In genomic region chr2:43488737-43489136, GRCh38 we compare ENCODE assay signal across 17 cellular contexts.
DNase-seq lines count a peak whose midpoint lies in the region; ATAC-seq and TF ChIP-seq lines count a peak whose summit lies in the region.
"Had no signal": no experiment of that assay in that cellular context is flagged by ENCODE, and none has a peak within 500 bp of the region (broad histone marks: within the 10 kb centered on the region; RNA-seq: fewer than 3 reads in every experiment).

No MANE protein-coding gene starts in this region.

- ATAC-seq in RWPE2 (ENCODE audit: low read depth), result peak; percentile 42; the same call in 1 of the 3 replicates
- ATAC-seq: CD8-positive, alpha-beta T cell; GM12878; HepG2 had no signal

- H3K9me3 ChIP-seq in RWPE2 (ENCODE audit: severe bottlenecking), result no peaks in the 10 kb centered on the region
- H3K9me3 ChIP-seq: BLaER1 treated with 17β-estradiol and CSF1 and Interleukin-3, amounts not matched to agents 10 nM and 100 nM had no signal

- POLR2A ChIA-PET in HEK293T (lab: Yijun Ruan, JAX), result no interaction called here
- POLR2A ChIA-PET in activated CD4-positive, alpha-beta T cell treated with anti-CD3 and anti-CD28 coated beads, Interleukin-2, amount 10 ng/mL, durations not matched to agents 7 days and 5 days (lab: Charles Lee), result no interaction called here

- peaks cover 3% of the 10 kb centered on the region for H3K36me3 Mint-ChIP-seq in progenitor cell of endocrine pancreas (ENCODE audit: insufficient read depth)
- H3K36me3 Mint-ChIP-seq in activated CD4-positive, alpha-beta T cell treated with anti-CD3 and anti-CD28 coated beads, Interleukin-2, amount 10 ng/mL, durations not matched to agents 7 days and 5 days (ENCODE audit: low read depth), result peaks cover 5% of the 10 kb centered on the region

- H3K4me1 ChIP-seq in RWPE2 (ENCODE audit: insufficient read depth, poor library complexity, severe bottlenecking), result peaks cover 30% of the 10 kb centered on the region

- no peaks in the 10 kb centered on the region for H3K27me3 ChIP-seq in RWPE2 (ENCODE audit: insufficient read depth, poor library complexity, severe bottlenecking)
- H3K27me3 ChIP-seq: BLaER1 treated with 17β-estradiol and CSF1 and Interleukin-3, amounts not matched to agents 10 nM and 100 nM had no signal

- H3K4me3 Mint-ChIP-seq in progenitor cell of endocrine pancreas (ENCODE audit: low read depth), result no peak overlapping the region
- no peak overlapping the region for H3K4me3 Mint-ChIP-seq in activated CD4-positive, alpha-beta T cell treated with anti-CD3 and anti-CD28 coated beads, Interleukin-2, amount 10 ng/mL, durations not matched to agents 7 days and 5 days
- H3K4me3 Mint-ChIP-seq: B cell; CD8-positive, alpha-beta T cell; H9; IgD-negative memory B cell had no signal

- CTCF ChIA-PET in HEK293T (lab: Yijun Ruan, JAX), result no interaction called here
- CTCF ChIA-PET in activated CD4-positive, alpha-beta T cell treated with anti-CD3 and anti-CD28 coated beads, Interleukin-2, amount 10 ng/mL, durations not matched to agents 7 days and 5 days (lab: Charles Lee), result interaction anchor here (0.6 kb wide), 1 partner anchor 816 kb away, joined by 4 read pairs; no protein-coding TSS in a partner anchor

- H3K9me3 Mint-ChIP-seq in progenitor cell of endocrine pancreas (ENCODE audit: low read depth), result peaks cover 2% of the 10 kb centered on the region
- no peaks in the 10 kb centered on the region for H3K9me3 Mint-ChIP-seq in activated CD4-positive, alpha-beta T cell treated with anti-CD3 and anti-CD28 coated beads, Interleukin-2, amount 10 ng/mL, durations not matched to agents 7 days and 5 days
- H3K9me3 Mint-ChIP-seq: CD8-positive, alpha-beta T cell; H9; IgD-negative memory B cell had no signal

- H3K4me1 Mint-ChIP-seq in progenitor cell of endocrine pancreas (ENCODE audit: low read depth), result peaks cover 5% of the 10 kb centered on the region
- peaks cover 4% of the 10 kb centered on the region for H3K4me1 Mint-ChIP-seq in activated CD4-positive, alpha-beta T cell treated with anti-CD3 and anti-CD28 coated beads, Interleukin-2, amount 10 ng/mL, durations not matched to agents 7 days and 5 days

- H3K27me3 Mint-ChIP-seq in progenitor cell of endocrine pancreas, result no peaks in the 10 kb centered on the region
- H3K27me3 Mint-ChIP-seq in activated CD4-positive, alpha-beta T cell treated with anti-CD3 and anti-CD28 coated beads, Interleukin-2, amount 10 ng/mL, durations not matched to agents 7 days and 5 days, result no peaks in the 10 kb centered on the region
- H3K27me3 Mint-ChIP-seq: B cell, IgD-negative memory B cell had no signal

- H3K36me3 ChIP-seq in RWPE2 (ENCODE audit: low read depth), result peaks cover 3% of the 10 kb centered on the region; the same call in 1 of the 2 replicates

- TF ChIP-seq CTCF in RWPE2 (IDR thresholded peaks at IDR 0.05; ENCODE audit: poor library complexity, severe bottlenecking) (no peak), foreskin fibroblast (IDR thresholded peaks at IDR 0.05; ENCODE audit: low read depth, low read length) (no peak), progenitor cell of endocrine pancreas (IDR thresholded peaks at IDR 0.05; ENCODE audit: unreplicated experiment) (no peak)

- H3K27ac Mint-ChIP-seq in progenitor cell of endocrine pancreas, result no peak overlapping the region
- H3K27ac Mint-ChIP-seq in activated CD4-positive, alpha-beta T cell treated with anti-CD3 and anti-CD28 coated beads, Interleukin-2, amount 10 ng/mL, durations not matched to agents 7 days and 5 days, result no peak overlapping the region
- H3K27ac Mint-ChIP-seq: B cell; CD8-positive, alpha-beta T cell; IgD-negative memory B cell had no signal

- peak; percentile 4 for DNase-seq in M059J (ENCODE audit: low read depth)
- DNase-seq in RWPE2 (ENCODE audit: low spot score), result no peak
- peak; percentile 35 for DNase-seq in dermis blood vessel endothelial cell
- peak; percentile 24 to 40 for DNase-seq in foreskin fibroblast
- no peak for DNase-seq in progenitor cell of endocrine pancreas (ENCODE audit: low spot score, unreplicated experiment)
- DNase-seq in HEK293T (ENCODE audit: extremely low spot score), result no peak
- no peak for DNase-seq in activated CD4-positive, alpha-beta T cell treated with anti-CD3 and anti-CD28 coated beads, Interleukin-2, amount 10 ng/mL, durations not matched to agents 7 days and 5 days
- DNase-seq: Calu3; CD8-positive, alpha-beta T cell; DND-41; EL; H9 had no signal

- no peak overlapping the region for H3K4me3 ChIP-seq in RWPE2 (ENCODE audit: severe bottlenecking)
- H3K4me3 ChIP-seq in foreskin fibroblast (ENCODE audit: low read depth in 1 of 2, low read length in 2 of 2), result no peak overlapping the region
- H3K4me3 ChIP-seq: BLaER1 treated with 17β-estradiol and CSF1 and Interleukin-3, amounts not matched to agents 10 nM and 100 nM; GM12878 had no signal

- peak overlapping the region; percentile 15 for H3K27ac ChIP-seq in RWPE2 (ENCODE audit: poor library complexity, severe bottlenecking)
- H3K27ac ChIP-seq: BLaER1 treated with 17β-estradiol and CSF1 and Interleukin-3, amounts not matched to agents 10 nM and 100 nM had no signal

TF ChIP-seq in HEK293T, 16 proteins besides CTCF, POLR2A, EP300 and RAD21:
- TF ChIP-seq PKNOX1 (IDR thresholded peaks at IDR 0.05) (no peak), HDGF (IDR thresholded peaks at IDR 0.05; ENCODE audit: borderline replicate concordance) (no peak), SUZ12 (IDR thresholded peaks at IDR 0.05) (no peak), TARDBP (IDR thresholded peaks at IDR 0.05) (no peak), FOXM1 (IDR thresholded peaks at IDR 0.05; ENCODE audit: borderline replicate concordance) (no peak), ZNF384 (IDR thresholded peaks at IDR 0.05) (no peak), LEF1 (IDR thresholded peaks at IDR 0.05; ENCODE audit: borderline replicate concordance) (no peak), SP1 (IDR thresholded peaks at IDR 0.05) (no peak), ELF4 (IDR thresholded peaks at IDR 0.05) (no peak), FOXK2 (IDR thresholded peaks at IDR 0.05) (no peak), NFRKB (IDR thresholded peaks at IDR 0.05) (no peak), CTBP1 (IDR thresholded peaks at IDR 0.05; ENCODE audit: borderline replicate concordance) (no peak), FOXA1 (IDR thresholded peaks at IDR 0.05) (no peak), ARNT (IDR thresholded peaks at IDR 0.05) (no peak), BHLHE40 (IDR thresholded peaks at IDR 0.05; ENCODE audit: borderline replicate concordance) (no peak), L3MBTL2 (conservative IDR thresholded peaks at IDR 0.05) (no peak)

Comparison
In these comparisons a context has a peak if more than half of its experiments do, and no peak if none do; other contexts are left out.
1. DNase-seq: peak in M059J (single experiment), dermis blood vessel endothelial cell (single experiment) and foreskin fibroblast (2 of 2); none in RWPE2 (single experiment), progenitor cell of endocrine pancreas (single experiment), HEK293T (single experiment) and activated CD4-positive, alpha-beta T cell treated with anti-CD3 and anti-CD28 coated beads, Interleukin-2, amount 10 ng/mL, durations not matched to agents 7 days and 5 days (single experiment).